In genomic region chrX:103517246-103517645, GRCh38 we compare ENCODE assay signal across 25 cellular contexts. TPM values are rescaled to one million over a fixed set of nuclear protein-coding genes. Genes with fewer than 3 reads are reported as not detected.
A peak's percentile ranks its signal among the peaks of the same experiment; 100 is the strongest.
DNase-seq lines count a peak whose midpoint lies in the region; ATAC-seq and TF ChIP-seq lines count a peak whose summit lies in the region.
"Had no signal": no experiment of that assay in that cellular context is flagged by ENCODE, and none has a peak within 500 bp of the region (broad histone marks: within the 10 kb centered on the region; RNA-seq: fewer than 3 reads in every experiment).

No MANE protein-coding gene starts in this region.

- WGBS in mammary epithelial cell (ENCODE audit: low coverage, missing lambda C conversion rate): 0% methylated on average over 2 of the region's 2 CpGs

- no peak overlapping the region for H3K4me3 ChIP-seq in mammary epithelial cell (replicated peaks in 1 of 3; ENCODE audit: insufficient read depth in 1 of 3, low read depth in 2 of 3, low read length in 3 of 3)
- H3K4me3 ChIP-seq: HAP-1, heart right ventricle, neural progenitor cell, SK-N-MC, vagina had no signal

- no peaks in the 10 kb centered on the region for H3K9me3 Mint-ChIP-seq in HFFc6
- H3K9me3 Mint-ChIP-seq: activated CD8-positive, alpha-beta T cell treated with anti-CD3 and anti-CD28 coated beads for 36 hours; activated T-helper 2 cell treated with anti-CD3 and anti-CD28 coated beads, Interferon-gamma antibody, Interleukin-2, Interleukin-4, amounts not matched to agents 10 μg/mL and 5 μg/mL and 100 μg/mL, durations not matched to agents 14 hours and 24 hours and 36 hours; memory B cell; neural progenitor cell had no signal

- H4K20me1 ChIP-seq in mammary epithelial cell (ENCODE audit: insufficient read depth, low read length): no peaks in the 10 kb centered on the region

- peak; percentile 40 for DNase-seq in HFFc6
- peak; percentile 70 for DNase-seq in mammary epithelial cell
- no peak for DNase-seq in foreskin keratinocyte
- peak; percentile 36 for DNase-seq in smooth muscle cell of the brain vasculature (ENCODE audit: low read depth, low spot score)
- DNase-seq in SW 1271 (lab: John Stamatoyannopoulos, UW): no peak
- DNase-seq in RWPE1 (ENCODE audit: low spot score): no peak
- DNase-seq: activated CD4-positive, alpha-beta T cell treated with anti-CD3 and anti-CD28 coated beads for 1 hour; activated CD8-positive, alpha-beta T cell treated with anti-CD3 and anti-CD28 coated beads for 36 hours; foreskin melanocyte; heart right ventricle; Kasumi-1; NCI-H1048; NCI-H1694; stimulated activated naive CD8-positive, alpha-beta T cell treated with anti-CD3 and anti-CD28 coated beads, Interleukin-15, Interleukin-2, amounts not matched to agents 100 U/mL and 50 U/mL, for 24 hours; T-helper 17 cell had no signal

- CTCF ChIA-PET in mammary epithelial cell (lab: Charles Lee; ENCODE audit: low non-redundant PET) (no interaction called here), RWPE1 (lab: Yijun Ruan, JAX) (no interaction called here)

- H3K4me1 ChIP-seq in mammary epithelial cell (ENCODE audit: insufficient read depth, low read length) (peaks cover 4% of the 10 kb centered on the region), foreskin keratinocyte (no peaks in the 10 kb centered on the region)
- H3K4me1 ChIP-seq: HAP-1, heart right ventricle, neural progenitor cell, vagina had no signal

- ATAC-seq in foreskin keratinocyte (peak; percentile 29), GM21367 (IDR thresholded peaks at IDR 0.05; ENCODE audit: unreplicated experiment) (no peak), GM21717 (IDR thresholded peaks at IDR 0.05; ENCODE audit: unreplicated experiment) (no peak)
- ATAC-seq: activated CD8-positive, alpha-beta T cell treated with anti-CD3 and anti-CD28 coated beads for 36 hours; heart right ventricle; sciatic nerve; stimulated activated naive CD8-positive, alpha-beta T cell treated with anti-CD3 and anti-CD28 coated beads, Interleukin-15, Interleukin-2, amounts not matched to agents 100 U/mL and 50 U/mL, for 24 hours; T-helper 17 cell had no signal

- no peak overlapping the region for H3K4me3 Mint-ChIP-seq in HFFc6
- H3K4me3 Mint-ChIP-seq: activated CD8-positive, alpha-beta T cell treated with anti-CD3 and anti-CD28 coated beads for 36 hours; activated naive CD8-positive, alpha-beta T cell; memory B cell; neural progenitor cell; T-helper 17 cell had no signal

- in situ Hi-C loops in mammary epithelial cell (cut with MboI; ENCODE audit: low sequenced_read_pairs in 2 of 2): no loop called here

- no peak overlapping the region for H3K9ac ChIP-seq in mammary epithelial cell (ENCODE audit: insufficient read depth, low read length)
- H3K9ac ChIP-seq: neural progenitor cell had no signal

- peak overlapping the region; percentile 60 for H3K27ac Mint-ChIP-seq in HFFc6
- H3K27ac Mint-ChIP-seq: activated CD8-positive, alpha-beta T cell treated with anti-CD3 and anti-CD28 coated beads for 36 hours; activated naive CD8-positive, alpha-beta T cell; activated T-helper 2 cell treated with anti-CD3 and anti-CD28 coated beads, Interferon-gamma antibody, Interleukin-2, Interleukin-4, amounts not matched to agents 10 μg/mL and 5 μg/mL and 100 μg/mL, durations not matched to agents 14 hours and 24 hours and 36 hours; memory B cell; neural progenitor cell; T-helper 17 cell had no signal

- no peak for TF ChIP-seq CTCF in HFFc6 (IDR thresholded peaks at IDR 0.05)
- TF ChIP-seq CTCF in mammary epithelial cell (conservative IDR thresholded peaks at IDR 0.05 in 1 of 2, IDR thresholded peaks at IDR 0.05 in 1 of 2; ENCODE audit: extremely low read depth in 1 of 2, insufficient read depth in 1 of 2, low read depth in 1 of 2, low read length in 2 of 2): no peak
- TF ChIP-seq CTCF in foreskin keratinocyte (conservative IDR thresholded peaks at IDR 0.05): no peak
- TF ChIP-seq CTCF in RWPE1 (conservative IDR thresholded peaks at IDR 0.05; ENCODE audit: low read depth): no peak

- no peaks in the 10 kb centered on the region for H3K36me3 Mint-ChIP-seq in HFFc6 (ENCODE audit: low read depth)
- H3K36me3 Mint-ChIP-seq: activated naive CD8-positive, alpha-beta T cell; memory B cell; neural progenitor cell had no signal

- no peaks in the 10 kb centered on the region for H3K27me3 Mint-ChIP-seq in HFFc6 (ENCODE audit: insufficient read depth)
- H3K27me3 Mint-ChIP-seq: activated CD8-positive, alpha-beta T cell treated with anti-CD3 and anti-CD28 coated beads for 36 hours; activated naive CD8-positive, alpha-beta T cell; memory B cell; T-helper 17 cell had no signal

- BruUV-seq in mammary epithelial cell (replicated peaks; lab: Mats Ljungman, UMichigan): no TSS peak

- dilution Hi-C loops in mammary epithelial cell (cut with HindIII; ENCODE audit: low sequenced_read_pairs): no loop called here

- H2AFZ ChIP-seq in mammary epithelial cell (ENCODE audit: low read depth, low read length): no peak overlapping the region
- H2AFZ ChIP-seq: neural progenitor cell had no signal

- POLR2A ChIA-PET in RWPE1 (lab: Yijun Ruan, JAX; ENCODE audit: low non-redundant PET): no interaction called here

- no peaks in the 10 kb centered on the region for H3K36me3 ChIP-seq in mammary epithelial cell (ENCODE audit: insufficient read depth, low read length)
- H3K36me3 ChIP-seq: HAP-1, heart right ventricle, neural progenitor cell, vagina had no signal

- no peaks in the 10 kb centered on the region for H3K79me2 ChIP-seq in mammary epithelial cell (ENCODE audit: insufficient read depth, low read length)

- no peaks in the 10 kb centered on the region for H3K27me3 ChIP-seq in mammary epithelial cell (ENCODE audit: insufficient read depth, low read length)
- no peaks in the 10 kb centered on the region for H3K27me3 ChIP-seq in foreskin keratinocyte
- H3K27me3 ChIP-seq: neural progenitor cell had no signal

- H3K27ac ChIP-seq in mammary epithelial cell (ENCODE audit: insufficient read depth, low read depth, low read length) (no peak overlapping the region), foreskin keratinocyte (no peak overlapping the region), RWPE1 (no peak overlapping the region)
- H3K27ac ChIP-seq: heart right ventricle, neural progenitor cell, SK-N-MC, vagina had no signal

- H3K4me2 ChIP-seq in mammary epithelial cell (ENCODE audit: insufficient read depth, low read depth, low read length): no peak overlapping the region
- H3K4me2 ChIP-seq: neural progenitor cell had no signal

- no peaks in the 10 kb centered on the region for H3K9me3 ChIP-seq in mammary epithelial cell (replicated peaks; ENCODE audit: insufficient read depth, low read length)
- H3K9me3 ChIP-seq: HAP-1, heart right ventricle, vagina had no signal

- intact Hi-C loops in mammary epithelial cell (cut with micrococcal nuclease): no loop called here

- H3K4me1 Mint-ChIP-seq in HFFc6 (ENCODE audit: low read depth): peaks cover 23% of the 10 kb centered on the region
- H3K4me1 Mint-ChIP-seq: memory B cell, T-helper 17 cell had no signal

RNA-seq across cellular contexts. Expression of gene RAB40A, which starts 2.0 kb away (rescaled TPM):
- under 1 TPM in 4 of 6 experiments, not detected in 2; 0.11 to 0.15 (median 0.13) TPM for total RNA-seq in HFFc6 (2021; fragmentation: NEBNext Ultra II Directional; extraction: Animal tissue kit (Norgen Biotek cat#: 25700))
- total RNA-seq in mammary epithelial cell: under 1 TPM; 0.14 to 0.50 TPM
- polyA plus RNA-seq in mammary epithelial cell: 0.06 TPM
- not detected for polyA minus RNA-seq in mammary epithelial cell
- 0.07 and 0.11 TPM in 2 replicates for total RNA-seq in foreskin keratinocyte
- not detected in 2 replicates for polyA plus RNA-seq in foreskin keratinocyte
- total RNA-seq: activated T-helper 2 cell treated with anti-CD3 and anti-CD28 coated beads, Interferon-gamma antibody, Interleukin-2, Interleukin-4, amounts not matched to agents 10 μg/mL and 5 μg/mL and 100 μg/mL, durations not matched to agents 14 hours and 24 hours and 36 hours had no signal

Comparison
In these comparisons a context has a peak if more than half of its experiments do, and no peak if none do; other contexts are left out.
1. DNase-seq: peak in HFFc6 (single experiment), mammary epithelial cell (single experiment) and smooth muscle cell of the brain vasculature (single experiment); none in foreskin keratinocyte (0 of 2), SW 1271 (0 of 2) and RWPE1 (single experiment).